23 cellular contexts compared by ENCODE assay signal in the genomic region with DNA sequence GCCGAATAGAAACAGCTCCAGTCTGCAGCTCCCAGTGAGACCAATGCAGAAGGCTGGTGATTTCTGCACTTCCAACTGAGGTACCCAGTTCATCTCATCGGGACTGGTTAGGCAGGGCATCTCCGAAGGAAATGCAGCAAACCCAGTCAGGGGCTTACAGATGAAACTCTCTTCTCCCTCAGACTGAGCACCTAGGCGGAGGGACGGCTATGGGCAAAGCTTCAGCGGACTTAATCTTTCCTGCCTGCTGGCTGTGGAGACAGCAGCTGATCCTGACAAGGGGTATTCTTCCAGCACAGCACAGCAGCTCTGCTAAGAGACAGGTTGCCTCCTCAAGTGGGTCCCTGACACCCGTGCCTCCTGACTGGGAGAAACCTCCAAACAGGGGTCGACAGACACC.
"Had no signal": no experiment of that assay in that cellular context is flagged by ENCODE, and none has a peak within 500 bp of the region (broad histone marks: within the 10 kb centered on the region; RNA-seq: fewer than 3 reads in every experiment).

No MANE protein-coding gene starts in this region.

- H3K27ac ChIP-seq: KMS-11 had no signal

- H3K4me3 ChIP-seq: K562 had no signal

- DNase-seq: Kasumi-1; MM.1S; NCI-H1092 treated with DMSO at 0.1 percent for 48 hours; NCI-H1436; NCI-H187; NCI-H2029; NCI-H2081 treated with DMSO at 0.1 percent for 48 hours; NCI-H2171; NCI-H226; NCI-H446; NCI-H510A; NCI-H524 treated with DMSO at 0.1 percent for 48 hours; NCI-H69; NCI-H774; NK-92 treated with Interleukin-12 subunit alpha and Interleukin-12 subunit beta, amount 100 ng/mL, for 24 hours; OCI-M1; RPMI8226; SHP77; SK-N-SH; SW 1271; T-cell had no signal

- H3K9me3 ChIP-seq: SK-N-SH had no signal
